Comparison of ENCODE assay signal across 1 cellular context in genomic region chr1:42657981-42658879, GRCh38.
TF ChIP-seq lines count a peak whose summit lies in the region.

TSS of gene PPIH (plus strand) at chr1:42658423. CDS start at chr1:42658447, 24 bp downstream.

TF ChIP-seq in HepG2, 621 proteins besides CTCF, POLR2A, EP300 and RAD21 (continued from another document and continues in another):
- TF ChIP-seq PCBP1 (IDR thresholded peaks at IDR 0.05; ENCODE audit: borderline replicate concordance, low read depth, low read length) (peak; percentile 82; the same call in 1 of the 2 replicates), ZNF251 (CRISPR knock-in tag; IDR thresholded peaks at IDR 0.05) (no peak), SMAD9 (CRISPR knock-in tag; IDR thresholded peaks at IDR 0.05) (no peak), ISX (CRISPR knock-in tag; conservative IDR thresholded peaks at IDR 0.05) (no peak), ZNF510 (CRISPR knock-in tag; IDR thresholded peaks at IDR 0.05; ENCODE audit: low read depth) (no peak), NFIB (CRISPR knock-in tag; IDR thresholded peaks at IDR 0.05; ENCODE audit: borderline replicate concordance) (no peak), THYN1 (CRISPR knock-in tag; IDR thresholded peaks at IDR 0.05; ENCODE audit: borderline replicate concordance, low read depth) (no peak; the same call in 1 of the 2 replicates), HIC2 (CRISPR knock-in tag; IDR thresholded peaks at IDR 0.05; ENCODE audit: low read depth) (peak; percentile 69; the same call in 1 of the 2 replicates), ZBTB38 (CRISPR knock-in tag; IDR thresholded peaks at IDR 0.05) (no peak), ZNF646 (CRISPR knock-in tag; IDR thresholded peaks at IDR 0.05) (no peak), ZNF570 (CRISPR knock-in tag; IDR thresholded peaks at IDR 0.05; ENCODE audit: borderline replicate concordance) (no peak), FOXJ3 (CRISPR knock-in tag; IDR thresholded peaks at IDR 0.05; ENCODE audit: borderline replicate concordance) (no peak), FOXK2 (IDR thresholded peaks at IDR 0.05) (no peak), ZNF20 (CRISPR knock-in tag; IDR thresholded peaks at IDR 0.05) (no peak), ZNF775 (CRISPR knock-in tag; IDR thresholded peaks at IDR 0.05; ENCODE audit: borderline replicate concordance) (no peak), HOXA7 (CRISPR knock-in tag; IDR thresholded peaks at IDR 0.05) (no peak), TCF7 (IDR thresholded peaks at IDR 0.05; ENCODE audit: low read depth) (peak; percentile 57), ZNF329 (CRISPR knock-in tag; IDR thresholded peaks at IDR 0.05; ENCODE audit: low read depth) (peak; percentile 51; the same call in 1 of the 2 replicates), ZNF644 (CRISPR knock-in tag; IDR thresholded peaks at IDR 0.05; ENCODE audit: low read depth) (no peak), TGIF2 (CRISPR knock-in tag; IDR thresholded peaks at IDR 0.05) (peak; percentile 88), ZNF589 (CRISPR knock-in tag; conservative IDR thresholded peaks at IDR 0.05) (peak; percentile 73; the same call in 1 of the 2 replicates), NR2F6 (IDR thresholded peaks at IDR 0.05) (peak; percentile 45; the same call in 1 of the 2 replicates), NR2F6 (CRISPR knock-in tag; IDR thresholded peaks at IDR 0.05) (peak; percentile 66), ZNF614 (CRISPR knock-in tag; IDR thresholded peaks at IDR 0.05; ENCODE audit: borderline replicate concordance) (peak; percentile 66; the same call in 1 of the 2 replicates), ZNF460 (CRISPR knock-in tag; IDR thresholded peaks at IDR 0.05; ENCODE audit: borderline replicate concordance) (no peak), FOXA3 (CRISPR knock-in tag; IDR thresholded peaks at IDR 0.05) (peak; percentile 43; the same call in 1 of the 2 replicates), SOX5 (CRISPR knock-in tag; IDR thresholded peaks at IDR 0.05; ENCODE audit: borderline replicate concordance) (peak; percentile 59; the same call in 1 of the 2 replicates), MXD1 (CRISPR knock-in tag; IDR thresholded peaks at IDR 0.05) (peak; percentile 69; the same call in 1 of the 2 replicates), NKX3-1 (CRISPR knock-in tag; IDR thresholded peaks at IDR 0.05) (no peak), ZNF160 (CRISPR knock-in tag; IDR thresholded peaks at IDR 0.05) (no peak; the same call in 1 of the 2 replicates), MED13 (CRISPR knock-in tag; IDR thresholded peaks at IDR 0.05) (no peak), ZNF672 (CRISPR knock-in tag; IDR thresholded peaks at IDR 0.05) (no peak), ZFP41 (CRISPR knock-in tag; IDR thresholded peaks at IDR 0.05; ENCODE audit: borderline replicate concordance) (no peak), NFE2L2 (IDR thresholded peaks at IDR 0.05; ENCODE audit: low read length) (no peak), CHD2 (IDR thresholded peaks at IDR 0.05; ENCODE audit: low read depth, low read length) (peak; percentile 58; the same call in 1 of the 2 replicates)
- TF ChIP-seq, protein P1, sequence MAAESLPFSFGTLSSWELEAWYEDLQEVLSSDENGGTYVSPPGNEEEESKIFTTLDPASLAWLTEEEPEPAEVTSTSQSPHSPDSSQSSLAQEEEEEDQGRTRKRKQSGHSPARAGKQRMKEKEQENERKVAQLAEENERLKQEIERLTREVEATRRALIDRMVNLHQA (CRISPR knock-in tag; IDR thresholded peaks at IDR 0.05), result no peak
- TF ChIP-seq, protein P2, sequence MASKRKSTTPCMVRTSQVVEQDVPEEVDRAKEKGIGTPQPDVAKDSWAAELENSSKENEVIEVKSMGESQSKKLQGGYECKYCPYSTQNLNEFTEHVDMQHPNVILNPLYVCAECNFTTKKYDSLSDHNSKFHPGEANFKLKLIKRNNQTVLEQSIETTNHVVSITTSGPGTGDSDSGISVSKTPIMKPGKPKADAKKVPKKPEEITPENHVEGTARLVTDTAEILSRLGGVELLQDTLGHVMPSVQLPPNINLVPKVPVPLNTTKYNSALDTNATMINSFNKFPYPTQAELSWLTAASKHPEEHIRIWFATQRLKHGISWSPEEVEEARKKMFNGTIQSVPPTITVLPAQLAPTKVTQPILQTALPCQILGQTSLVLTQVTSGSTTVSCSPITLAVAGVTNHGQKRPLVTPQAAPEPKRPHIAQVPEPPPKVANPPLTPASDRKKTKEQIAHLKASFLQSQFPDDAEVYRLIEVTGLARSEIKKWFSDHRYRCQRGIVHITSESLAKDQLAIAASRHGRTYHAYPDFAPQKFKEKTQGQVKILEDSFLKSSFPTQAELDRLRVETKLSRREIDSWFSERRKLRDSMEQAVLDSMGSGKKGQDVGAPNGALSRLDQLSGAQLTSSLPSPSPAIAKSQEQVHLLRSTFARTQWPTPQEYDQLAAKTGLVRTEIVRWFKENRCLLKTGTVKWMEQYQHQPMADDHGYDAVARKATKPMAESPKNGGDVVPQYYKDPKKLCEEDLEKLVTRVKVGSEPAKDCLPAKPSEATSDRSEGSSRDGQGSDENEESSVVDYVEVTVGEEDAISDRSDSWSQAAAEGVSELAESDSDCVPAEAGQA (IDR thresholded peaks at IDR 0.05; ENCODE audit: low read depth), result peak; percentile 88
- TF ChIP-seq, protein P2 (CRISPR knock-in tag; IDR thresholded peaks at IDR 0.05; ENCODE audit: borderline replicate concordance), result no peak
- TF ChIP-seq, protein P3, sequence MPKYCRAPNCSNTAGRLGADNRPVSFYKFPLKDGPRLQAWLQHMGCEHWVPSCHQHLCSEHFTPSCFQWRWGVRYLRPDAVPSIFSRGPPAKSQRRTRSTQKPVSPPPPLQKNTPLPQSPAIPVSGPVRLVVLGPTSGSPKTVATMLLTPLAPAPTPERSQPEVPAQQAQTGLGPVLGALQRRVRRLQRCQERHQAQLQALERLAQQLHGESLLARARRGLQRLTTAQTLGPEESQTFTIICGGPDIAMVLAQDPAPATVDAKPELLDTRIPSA (CRISPR knock-in tag; IDR thresholded peaks at IDR 0.05; ENCODE audit: borderline replicate concordance), result peak; percentile 92; the same call in 1 of the 2 replicates
- TF ChIP-seq, protein P4, sequence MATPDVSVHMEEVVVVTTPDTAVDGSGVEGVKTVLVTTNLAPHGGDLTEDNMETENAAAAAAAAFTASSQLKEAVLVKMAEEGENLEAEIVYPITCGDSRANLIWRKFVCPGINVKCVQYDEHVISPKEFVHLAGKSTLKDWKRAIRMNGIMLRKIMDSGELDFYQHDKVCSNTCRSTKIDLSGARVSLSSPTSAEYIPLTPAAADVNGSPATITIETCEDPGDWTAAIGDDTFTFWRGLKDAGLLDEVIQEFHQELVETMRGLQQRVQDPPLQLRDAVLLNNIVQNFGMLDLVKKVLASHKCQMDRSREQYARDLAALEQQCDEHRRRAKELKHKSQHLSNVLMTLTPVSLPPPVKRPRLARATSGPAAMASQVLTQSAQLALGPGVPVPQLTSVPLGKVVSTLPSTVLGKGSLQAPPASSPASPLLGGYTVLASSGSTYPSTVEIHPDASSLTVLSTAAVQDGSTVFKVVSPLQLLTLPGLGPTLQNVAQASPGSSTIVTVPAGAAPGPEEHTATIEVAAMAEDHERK (CRISPR knock-in tag; IDR thresholded peaks at IDR 0.05; ENCODE audit: low read depth), result peak; percentile 50; the same call in 1 of the 2 replicates
- TF ChIP-seq, protein P5, sequence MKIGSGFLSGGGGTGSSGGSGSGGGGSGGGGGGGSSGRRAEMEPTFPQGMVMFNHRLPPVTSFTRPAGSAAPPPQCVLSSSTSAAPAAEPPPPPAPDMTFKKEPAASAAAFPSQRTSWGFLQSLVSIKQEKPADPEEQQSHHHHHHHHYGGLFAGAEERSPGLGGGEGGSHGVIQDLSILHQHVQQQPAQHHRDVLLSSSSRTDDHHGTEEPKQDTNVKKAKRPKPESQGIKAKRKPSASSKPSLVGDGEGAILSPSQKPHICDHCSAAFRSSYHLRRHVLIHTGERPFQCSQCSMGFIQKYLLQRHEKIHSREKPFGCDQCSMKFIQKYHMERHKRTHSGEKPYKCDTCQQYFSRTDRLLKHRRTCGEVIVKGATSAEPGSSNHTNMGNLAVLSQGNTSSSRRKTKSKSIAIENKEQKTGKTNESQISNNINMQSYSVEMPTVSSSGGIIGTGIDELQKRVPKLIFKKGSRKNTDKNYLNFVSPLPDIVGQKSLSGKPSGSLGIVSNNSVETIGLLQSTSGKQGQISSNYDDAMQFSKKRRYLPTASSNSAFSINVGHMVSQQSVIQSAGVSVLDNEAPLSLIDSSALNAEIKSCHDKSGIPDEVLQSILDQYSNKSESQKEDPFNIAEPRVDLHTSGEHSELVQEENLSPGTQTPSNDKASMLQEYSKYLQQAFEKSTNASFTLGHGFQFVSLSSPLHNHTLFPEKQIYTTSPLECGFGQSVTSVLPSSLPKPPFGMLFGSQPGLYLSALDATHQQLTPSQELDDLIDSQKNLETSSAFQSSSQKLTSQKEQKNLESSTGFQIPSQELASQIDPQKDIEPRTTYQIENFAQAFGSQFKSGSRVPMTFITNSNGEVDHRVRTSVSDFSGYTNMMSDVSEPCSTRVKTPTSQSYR (CRISPR knock-in tag; IDR thresholded peaks at IDR 0.05; ENCODE audit: borderline replicate concordance), result peak; percentile 17; the same call in 1 of the 2 replicates
- TF ChIP-seq, protein P6, sequence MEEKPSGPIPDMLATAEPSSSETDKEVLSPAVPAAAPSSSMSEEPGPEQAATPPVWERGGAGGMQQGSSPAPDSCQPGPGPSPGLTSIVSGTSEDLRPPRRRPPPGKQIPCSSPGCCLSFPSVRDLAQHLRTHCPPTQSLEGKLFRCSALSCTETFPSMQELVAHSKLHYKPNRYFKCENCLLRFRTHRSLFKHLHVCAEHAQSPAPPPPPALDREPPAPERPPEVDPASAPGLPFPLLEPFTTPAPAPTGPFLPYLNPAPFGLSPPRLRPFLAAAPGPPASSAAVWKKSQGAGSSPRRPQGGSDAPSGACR (CRISPR knock-in tag; IDR thresholded peaks at IDR 0.05), result peak; percentile 73; the same call in 1 of the 2 replicates
